Comparison of ENCODE assay signal across 3 cellular contexts in the genomic region with DNA sequence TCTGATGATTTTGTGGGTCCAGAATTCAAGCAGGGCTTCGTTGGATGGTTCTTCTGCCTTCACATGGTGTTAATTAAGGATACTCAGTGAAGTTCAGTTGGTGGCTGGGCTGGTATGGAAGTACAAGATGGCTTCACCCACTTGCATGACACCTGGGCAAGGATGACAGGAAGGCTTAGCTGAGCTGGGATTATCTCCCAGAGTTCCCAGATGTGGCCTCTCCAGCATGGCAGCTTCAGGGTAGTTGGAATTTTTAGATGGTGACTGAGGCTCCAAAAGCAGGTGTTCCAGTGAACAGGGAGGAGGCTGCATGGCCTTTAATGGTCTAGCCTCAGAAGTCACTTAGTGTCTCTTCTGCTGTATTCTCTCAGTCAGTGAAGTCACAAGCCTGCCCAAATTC.
TF ChIP-seq lines count a peak whose summit lies in the region.

No MANE protein-coding gene starts in this region.

TF ChIP-seq in K562, 482 proteins besides CTCF, POLR2A, EP300 and RAD21:
- TF ChIP-seq RFX5 (IDR thresholded peaks at IDR 0.05; ENCODE audit: low read depth, low read length) (no peak), LCOR (CRISPR knock-in tag; IDR thresholded peaks at IDR 0.05) (no peak), HDAC1 (IDR thresholded peaks at IDR 0.05) (no peak), NEUROD1 (IDR thresholded peaks at IDR 0.05; ENCODE audit: borderline replicate concordance, low read depth, low read length, partially characterized antibody) (no peak), PTRF (tag; IDR thresholded peaks at IDR 0.05) (no peak), EP400 (IDR thresholded peaks at IDR 0.05) (no peak), ZNF253 (CRISPR knock-in tag; conservative IDR thresholded peaks at IDR 0.05) (no peak), HNRNPL (IDR thresholded peaks at IDR 0.05; ENCODE audit: low read depth, low read length) (no peak), ZFX (CRISPR knock-in tag; IDR thresholded peaks at IDR 0.05) (no peak), ZNF507 (tag; conservative IDR thresholded peaks at IDR 0.05) (no peak), PHF21A (IDR thresholded peaks at IDR 0.05; ENCODE audit: borderline replicate concordance, low read depth) (no peak), FOXK2 (conservative IDR thresholded peaks at IDR 0.05 in 1 of 2, IDR thresholded peaks at IDR 0.05 in 1 of 2; ENCODE audit: low read depth in 2 of 2) (no peak)
- TF ChIP-seq, protein P1, sequence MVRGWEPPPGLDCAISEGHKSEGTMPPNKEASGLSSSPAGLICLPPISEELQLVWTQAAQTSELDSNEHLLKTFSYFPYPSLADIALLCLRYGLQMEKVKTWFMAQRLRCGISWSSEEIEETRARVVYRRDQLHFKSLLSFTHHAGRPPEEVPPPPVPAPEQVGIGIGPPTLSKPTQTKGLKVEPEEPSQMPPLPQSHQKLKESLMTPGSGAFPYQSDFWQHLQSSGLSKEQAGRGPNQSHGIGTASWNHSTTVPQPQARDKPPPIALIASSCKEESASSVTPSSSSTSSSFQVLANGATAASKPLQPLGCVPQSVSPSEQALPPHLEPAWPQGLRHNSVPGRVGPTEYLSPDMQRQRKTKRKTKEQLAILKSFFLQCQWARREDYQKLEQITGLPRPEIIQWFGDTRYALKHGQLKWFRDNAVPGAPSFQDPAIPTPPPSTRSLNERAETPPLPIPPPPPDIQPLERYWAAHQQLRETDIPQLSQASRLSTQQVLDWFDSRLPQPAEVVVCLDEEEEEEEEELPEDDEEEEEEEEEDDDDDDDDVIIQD (CRISPR knock-in tag; IDR thresholded peaks at IDR 0.05), result no peak
- TF ChIP-seq, protein P2, sequence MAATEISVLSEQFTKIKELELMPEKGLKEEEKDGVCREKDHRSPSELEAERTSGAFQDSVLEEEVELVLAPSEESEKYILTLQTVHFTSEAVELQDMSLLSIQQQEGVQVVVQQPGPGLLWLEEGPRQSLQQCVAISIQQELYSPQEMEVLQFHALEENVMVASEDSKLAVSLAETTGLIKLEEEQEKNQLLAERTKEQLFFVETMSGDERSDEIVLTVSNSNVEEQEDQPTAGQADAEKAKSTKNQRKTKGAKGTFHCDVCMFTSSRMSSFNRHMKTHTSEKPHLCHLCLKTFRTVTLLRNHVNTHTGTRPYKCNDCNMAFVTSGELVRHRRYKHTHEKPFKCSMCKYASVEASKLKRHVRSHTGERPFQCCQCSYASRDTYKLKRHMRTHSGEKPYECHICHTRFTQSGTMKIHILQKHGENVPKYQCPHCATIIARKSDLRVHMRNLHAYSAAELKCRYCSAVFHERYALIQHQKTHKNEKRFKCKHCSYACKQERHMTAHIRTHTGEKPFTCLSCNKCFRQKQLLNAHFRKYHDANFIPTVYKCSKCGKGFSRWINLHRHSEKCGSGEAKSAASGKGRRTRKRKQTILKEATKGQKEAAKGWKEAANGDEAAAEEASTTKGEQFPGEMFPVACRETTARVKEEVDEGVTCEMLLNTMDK (IDR thresholded peaks at IDR 0.05; ENCODE audit: borderline replicate concordance, insufficient read depth, low read depth, low read length, poor library complexity, severe bottlenecking), result no peak
- TF ChIP-seq, protein P3, sequence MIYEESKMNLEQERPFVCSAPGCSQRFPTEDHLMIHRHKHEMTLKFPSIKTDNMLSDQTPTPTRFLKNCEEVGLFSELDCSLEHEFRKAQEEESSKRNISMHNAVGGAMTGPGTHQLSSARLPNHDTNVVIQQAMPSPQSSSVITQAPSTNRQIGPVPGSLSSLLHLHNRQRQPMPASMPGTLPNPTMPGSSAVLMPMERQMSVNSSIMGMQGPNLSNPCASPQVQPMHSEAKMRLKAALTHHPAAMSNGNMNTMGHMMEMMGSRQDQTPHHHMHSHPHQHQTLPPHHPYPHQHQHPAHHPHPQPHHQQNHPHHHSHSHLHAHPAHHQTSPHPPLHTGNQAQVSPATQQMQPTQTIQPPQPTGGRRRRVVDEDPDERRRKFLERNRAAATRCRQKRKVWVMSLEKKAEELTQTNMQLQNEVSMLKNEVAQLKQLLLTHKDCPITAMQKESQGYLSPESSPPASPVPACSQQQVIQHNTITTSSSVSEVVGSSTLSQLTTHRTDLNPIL (CRISPR knock-in tag; IDR thresholded peaks at IDR 0.05), result no peak

TF ChIP-seq in H1, 55 proteins besides CTCF, POLR2A, EP300 and RAD21:
- TF ChIP-seq RFX5 (IDR thresholded peaks at IDR 0.05; ENCODE audit: borderline replicate concordance, low read depth, low read length) (no peak), JUND (IDR thresholded peaks at IDR 0.05; ENCODE audit: low read length) (no peak)

TF ChIP-seq in GM12891, 5 proteins besides CTCF, POLR2A, EP300 and RAD21 (continued from another document):
- TF ChIP-seq TAF1 (IDR thresholded peaks at IDR 0.05; ENCODE audit: low read depth, low read length) (no peak), PAX5 (IDR thresholded peaks at IDR 0.05; ENCODE audit: insufficient read depth, low read length, severe bottlenecking) (no peak), SPI1 (IDR thresholded peaks at IDR 0.05; ENCODE audit: low read depth, low read length) (no peak), POLR2AphosphoS5 (IDR thresholded peaks at IDR 0.05; ENCODE audit: low read depth, low read length) (no peak)
